In genomic region chr11:70201876-70202861, GRCh38 we compare ENCODE assay signal across 8 cellular contexts. TPM values are rescaled to one million over a fixed set of nuclear protein-coding genes. Genes with fewer than 3 reads are reported as not detected.
DNase-seq lines count a peak whose midpoint lies in the region.

No MANE protein-coding gene starts in this region.

- H3K4me3 ChIP-seq in iPS-18c (ENCODE audit: insufficient read depth, low read depth, low read length) = peak overlapping the region; percentile 94; the same call in 1 of the 2 replicates

- peaks cover 29% of the 10 kb centered on the region for H3K36me3 Mint-ChIP-seq in activated T-helper 1 cell treated with anti-CD3 and anti-CD28 coated beads, Interleukin-12 subunit alpha, Interleukin-12 subunit beta, Interleukin-2, Interleukin-4 antibody, amounts not matched to agents 30 ng/mL and 10 ng/mL and 1 ng/mL, durations not matched to agents 14 hours and 24 hours and 36 hours (ENCODE audit: low read depth)

- DNase-seq in NCI-H146 (lab: John Stamatoyannopoulos, UW) = peak; percentile 50
- no peak for DNase-seq in NCI-H146 treated with DMSO at 0.1 percent for 48 hours (lab: John Stamatoyannopoulos, UW; ENCODE audit: unreplicated experiment)
- no peak for DNase-seq in activated T-helper 1 cell treated with anti-CD3 and anti-CD28 coated beads, Interleukin-12 subunit alpha, Interleukin-12 subunit beta, Interleukin-2, Interleukin-4 antibody, amounts not matched to agents 30 ng/mL and 10 ng/mL and 1 ng/mL, durations not matched to agents 14 hours and 24 hours and 36 hours (ENCODE audit: low spot score)
- peak in 2 of 49 donors; percentile 3 to 10 for DNase-seq in substantia nigra (lab: John Stamatoyannopoulos, UW)
- no peak for DNase-seq in HCEC 1CT
- no peak for DNase-seq in NCI-H510A treated with DMSO at 0.1 percent for 48 hours (lab: John Stamatoyannopoulos, UW)
- no peak for DNase-seq in dermis blood vessel endothelial cell

- peaks cover 33% of the 10 kb centered on the region for H3K4me1 Mint-ChIP-seq in activated T-helper 1 cell treated with anti-CD3 and anti-CD28 coated beads, Interleukin-12 subunit alpha, Interleukin-12 subunit beta, Interleukin-2, Interleukin-4 antibody, amounts not matched to agents 30 ng/mL and 10 ng/mL and 1 ng/mL, durations not matched to agents 14 hours and 24 hours and 36 hours (ENCODE audit: low read depth)

- H3K27ac ChIP-seq in substantia nigra (ENCODE audit: low read depth, low read length, poor library complexity, severe bottlenecking) = peak overlapping the region; percentile 82

- H3K4me3 Mint-ChIP-seq in activated T-helper 1 cell treated with anti-CD3 and anti-CD28 coated beads, Interleukin-12 subunit alpha, Interleukin-12 subunit beta, Interleukin-2, Interleukin-4 antibody, amounts not matched to agents 30 ng/mL and 10 ng/mL and 1 ng/mL, durations not matched to agents 14 hours and 24 hours and 36 hours = peak overlapping the region; percentile 99

- H3K27me3 Mint-ChIP-seq in activated T-helper 1 cell treated with anti-CD3 and anti-CD28 coated beads, Interleukin-12 subunit alpha, Interleukin-12 subunit beta, Interleukin-2, Interleukin-4 antibody, amounts not matched to agents 30 ng/mL and 10 ng/mL and 1 ng/mL, durations not matched to agents 14 hours and 24 hours and 36 hours (ENCODE audit: insufficient read depth) = peaks cover 9% of the 10 kb centered on the region

- H3K27ac Mint-ChIP-seq in activated T-helper 1 cell treated with anti-CD3 and anti-CD28 coated beads, Interleukin-12 subunit alpha, Interleukin-12 subunit beta, Interleukin-2, Interleukin-4 antibody, amounts not matched to agents 30 ng/mL and 10 ng/mL and 1 ng/mL, durations not matched to agents 14 hours and 24 hours and 36 hours = peak overlapping the region; percentile 96

- H3K9me3 ChIP-seq in iPS-18c (ENCODE audit: control insufficient read depth, insufficient read depth, low read length) = peaks cover 2% of the 10 kb centered on the region

- no peaks in the 10 kb centered on the region for H3K9me3 Mint-ChIP-seq in activated T-helper 1 cell treated with anti-CD3 and anti-CD28 coated beads, Interleukin-12 subunit alpha, Interleukin-12 subunit beta, Interleukin-2, Interleukin-4 antibody, amounts not matched to agents 30 ng/mL and 10 ng/mL and 1 ng/mL, durations not matched to agents 14 hours and 24 hours and 36 hours

- intact Hi-C loops in activated T-helper 1 cell treated with anti-CD3 and anti-CD28 coated beads, Interleukin-12 subunit alpha, Interleukin-12 subunit beta, Interleukin-2, Interleukin-4 antibody, amounts not matched to agents 30 ng/mL and 10 ng/mL and 1 ng/mL, durations not matched to agents 14 hours and 24 hours and 36 hours (cut with micrococcal nuclease) = loop anchor here (2.0 to 5.0 kb wide), 5 partner anchors 199 to 1250 kb away; partner anchors contain the start of genes NADSYN1 and TPCN2

RNA-seq across cellular contexts. Expression of gene FADD, which starts 0.9 kb away (rescaled TPM):
- 47.9 and 51.8 TPM in 2 replicates for total RNA-seq in activated T-helper 1 cell treated with anti-CD3 and anti-CD28 coated beads, Interleukin-12 subunit alpha, Interleukin-12 subunit beta, Interleukin-2, Interleukin-4 antibody, amounts not matched to agents 30 ng/mL and 10 ng/mL and 1 ng/mL, durations not matched to agents 14 hours and 24 hours and 36 hours
- 55.2 and 56.7 TPM in 2 replicates for total RNA-seq in dermis blood vessel endothelial cell
